In the genomic region with DNA sequence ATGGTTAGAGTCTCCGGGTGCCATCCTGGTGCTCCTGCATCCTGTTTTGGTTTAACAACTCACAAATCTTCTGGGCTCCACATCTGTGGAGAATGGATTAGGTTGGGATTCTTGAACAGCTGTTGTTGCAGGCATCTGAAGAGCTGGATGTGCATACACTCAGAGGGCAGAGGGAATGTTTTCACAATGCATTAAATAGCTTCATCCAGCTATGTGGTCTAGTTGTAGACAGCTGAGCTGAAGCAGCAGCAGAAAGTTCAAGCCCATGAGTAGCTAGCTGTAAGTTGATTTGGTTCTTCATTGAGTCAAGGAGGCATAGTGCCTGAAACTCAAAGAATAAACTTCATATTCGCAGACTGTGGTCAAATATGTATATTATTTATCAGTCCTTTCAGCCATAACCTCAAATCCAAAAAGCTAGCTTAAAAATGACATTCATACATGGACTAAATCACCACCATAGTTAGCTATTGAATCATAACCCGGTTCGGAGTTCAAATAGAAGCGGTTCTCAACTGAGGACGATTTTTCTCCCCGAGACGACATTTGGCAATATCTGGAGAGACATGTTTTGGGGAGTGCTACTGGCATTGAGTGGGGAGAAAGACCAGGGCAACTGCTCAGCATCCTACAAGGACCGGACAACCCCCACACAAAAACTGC, we compare ENCODE assay signal across 9 cellular contexts. TPM values are rescaled to one million over a fixed set of nuclear protein-coding genes. Genes with fewer than 3 reads are reported as not detected.
DNase-seq lines count a peak whose midpoint lies in the region; ATAC-seq, FAIRE-seq and TF ChIP-seq lines count a peak whose summit lies in the region.
"Had no signal": no experiment of that assay in that cellular context is flagged by ENCODE, and none has a peak within 500 bp of the region (broad histone marks: within the 10 kb centered on the region; RNA-seq: fewer than 3 reads in every experiment).

No MANE protein-coding gene starts in this region.

- TF ChIP-seq EP300 in HepG2 (IDR thresholded peaks at IDR 0.05; ENCODE audit: low read depth in 2 of 2, low read length in 2 of 2) (no peak), HepG2 (CRISPR knock-in tag; IDR thresholded peaks at IDR 0.05; ENCODE audit: borderline replicate concordance) (no peak), upper lobe of left lung (IDR thresholded peaks at IDR 0.05) (no peak)

- TF ChIP-seq CTCF in HepG2 (CRISPR knock-in tag; IDR thresholded peaks at IDR 0.05), result no peak
- TF ChIP-seq CTCF in upper lobe of left lung (IDR thresholded peaks at IDR 0.05), result no peak

- H3K4me2 ChIP-seq in HepG2 (ENCODE audit: low read depth, low read length), result peak overlapping the region; percentile 92

- H4K20me1 ChIP-seq in HepG2 (ENCODE audit: insufficient read depth, low read length), result peaks cover 6% of the 10 kb centered on the region; the same call in 1 of the 2 replicates

- H2AFZ ChIP-seq in HepG2 (ENCODE audit: low read length), result peak overlapping the region; percentile 95

- H3K27ac Mint-ChIP-seq in activated naive CD4-positive, alpha-beta T cell treated with anti-CD3 and anti-CD28 coated beads for 36 hours, result peak overlapping the region; percentile 92
- H3K27ac Mint-ChIP-seq in activated naive CD8-positive, alpha-beta T cell, result peak overlapping the region; percentile 98

- H3K27ac ChIP-seq in HepG2 (ENCODE audit: extremely low read length, insufficient read depth, low read length), result peak overlapping the region; percentile 99
- H3K27ac ChIP-seq in upper lobe of left lung, result peak overlapping the region; percentile 64 to 95 (median 89)

- CTCF ChIA-PET in activated naive CD4-positive, alpha-beta T cell treated with anti-CD3 and anti-CD28 coated beads for 36 hours (lab: Charles Lee), result interaction anchor here (0.6 to 1.2 kb wide), 5 partner anchors 16 to 946 kb away, joined by 3 to 4 read pairs (median 3); partner anchors contain the start of genes C12orf76 and USP30
- CTCF ChIA-PET in HepG2 (lab: Yijun Ruan, JAX; ENCODE audit: low intra/inter-chr PET ratio, low total read pairs), result no interaction called here

- TF ChIP-seq RAD21 in HepG2 (CRISPR knock-in tag; IDR thresholded peaks at IDR 0.05), result no peak

- peaks cover 1% of the 10 kb centered on the region for H3K36me3 Mint-ChIP-seq in activated naive CD4-positive, alpha-beta T cell treated with anti-CD3 and anti-CD28 coated beads for 36 hours (ENCODE audit: low read depth)
- peaks cover 2% of the 10 kb centered on the region for H3K36me3 Mint-ChIP-seq in activated naive CD8-positive, alpha-beta T cell

- no TSS peak for BruUV-seq in HepG2 (replicated peaks; lab: Mats Ljungman, UMichigan)

- TF ChIP-seq POLR2A in HepG2 (IDR thresholded peaks at IDR 0.05; ENCODE audit: insufficient read depth in 1 of 2, low read depth in 2 of 2, low read length in 2 of 2) (no peak), upper lobe of left lung (IDR thresholded peaks at IDR 0.05) (no peak)

- H3K4me3 ChIP-seq in HepG2 (replicated peaks in 1 of 3; ENCODE audit: insufficient read depth in 1 of 3, low read depth in 2 of 3, low read length in 3 of 3) (peak overlapping the region; percentile 88 to 92 (median 92); a peak in 5 of 6 replicates), upper lobe of left lung (peak overlapping the region in 3 of 4 donors; percentile 89 to 98 (median 91))

- peaks cover 58% of the 10 kb centered on the region for H3K4me1 ChIP-seq in HepG2 (ENCODE audit: insufficient read depth, low read length)
- H3K4me1 ChIP-seq in upper lobe of left lung, result peaks cover 51 to 69% (median 55%) of the 10 kb centered on the region in 4 donors

- intact Hi-C loops in activated naive CD4-positive, alpha-beta T cell treated with anti-CD3 and anti-CD28 coated beads for 36 hours (cut with micrococcal nuclease), result loop anchor here (2.0 to 10.0 kb wide), 4 partner anchors 282 to 1364 kb away; partner anchors contain the start of genes ATP2A2, PPP1CC and SELPLG
- intact Hi-C loops in HepG2 (cut with micrococcal nuclease; ENCODE audit: unreplicated experiment), result loop anchor here (5.0 kb wide), 1 partner anchor 51 kb away; no protein-coding TSS in a partner anchor

- no peak for DNase-seq in activated naive CD4-positive, alpha-beta T cell treated with anti-CD3 and anti-CD28 coated beads for 36 hours
- DNase-seq in activated naive CD4-positive, alpha-beta T cell (lab: John Stamatoyannopoulos, UW), result no peak
- DNase-seq in HepG2 (ENCODE audit: low spot score), result no peak
- DNase-seq in upper lobe of left lung, result no peak
- no peak for DNase-seq in pons (ENCODE audit: low spot score)
- DNase-seq in cerebellum (ENCODE audit: low spot score), result no peak

- H3K4me1 Mint-ChIP-seq in activated naive CD4-positive, alpha-beta T cell treated with anti-CD3 and anti-CD28 coated beads for 36 hours (ENCODE audit: low read depth), result peaks cover 56% of the 10 kb centered on the region
- peaks cover 69% of the 10 kb centered on the region for H3K4me1 Mint-ChIP-seq in activated naive CD8-positive, alpha-beta T cell (ENCODE audit: low read depth)

- H3K36me3 ChIP-seq in HepG2 (replicated peaks in 1 of 2; ENCODE audit: control insufficient read depth in 1 of 2, insufficient read depth in 2 of 2, low read length in 2 of 2) (no peaks in the 10 kb centered on the region; a peak in 1 of 5 replicates), upper lobe of left lung (peaks cover 0 to 5% (median 0%) of the 10 kb centered on the region in 4 donors)

- H3K27me3 ChIP-seq in HepG2 (ENCODE audit: control insufficient read depth in 1 of 2, insufficient read depth in 2 of 2, low read length in 2 of 2) (no peaks in the 10 kb centered on the region; a peak in 1 of 5 replicates), upper lobe of left lung (no peaks in the 10 kb centered on the region)

- no peaks in the 10 kb centered on the region for H3K9me3 Mint-ChIP-seq in activated naive CD4-positive, alpha-beta T cell treated with anti-CD3 and anti-CD28 coated beads for 36 hours
- H3K9me3 Mint-ChIP-seq in activated naive CD8-positive, alpha-beta T cell (ENCODE audit: low read depth), result no peaks in the 10 kb centered on the region

- in situ Hi-C loops in HepG2 (cut with HindIII; ENCODE audit: extremely low pct_ligation_motif_present, low pct_unique_long_range_greater_than_20kb), result no loop called here

- ATAC-seq in HepG2 (no peak), upper lobe of left lung (ENCODE audit: low FRiP score in 2 of 2) (no peak), GM18868 (IDR thresholded peaks at IDR 0.05; ENCODE audit: unreplicated experiment) (no peak)

- no peaks in the 10 kb centered on the region for H3K27me3 Mint-ChIP-seq in activated naive CD4-positive, alpha-beta T cell treated with anti-CD3 and anti-CD28 coated beads for 36 hours (ENCODE audit: low read depth)
- no peaks in the 10 kb centered on the region for H3K27me3 Mint-ChIP-seq in activated naive CD8-positive, alpha-beta T cell

- H3K4me3 Mint-ChIP-seq in activated naive CD4-positive, alpha-beta T cell treated with anti-CD3 and anti-CD28 coated beads for 36 hours, result peak overlapping the region; percentile 84
- H3K4me3 Mint-ChIP-seq in activated naive CD8-positive, alpha-beta T cell, result peak overlapping the region; percentile 94

- H3K9me3 ChIP-seq in HepG2 (ENCODE audit: low read length), result no peaks in the 10 kb centered on the region
- no peaks in the 10 kb centered on the region for H3K9me3 ChIP-seq in upper lobe of left lung

- POLR2A ChIA-PET in HepG2 (lab: Yijun Ruan, JAX), result interaction anchor here (1.2 to 2.6 kb wide), 9 partner anchors 12 to 81 kb away, joined by 3 to 12 read pairs (median 6); no protein-coding TSS in a partner anchor

- peaks cover 41% of the 10 kb centered on the region for H3K79me2 ChIP-seq in HepG2 (ENCODE audit: insufficient read depth, low read length)

- FAIRE-seq in HepG2 (lab: Jason Lieb, UNC), result no peak
- FAIRE-seq: colon had no signal

- peak overlapping the region; percentile 99 for H3K9ac ChIP-seq in HepG2 (ENCODE audit: insufficient read depth, low read depth, low read length)

- 80% methylated on average over 9 of the region's 9 CpGs for WGBS in HepG2 (ENCODE audit: low lambda C conversion rate)
- 65 to 68% methylated on average over 9 of the region's 9 CpGs for WGBS in upper lobe of left lung, 2 donors

RNA-seq across cellular contexts. Expression of gene ANKRD13A, which starts 0.9 kb away (rescaled TPM):
- 10 to 100 TPM; 28.3 to 31.5 TPM for total RNA-seq in activated naive CD4-positive, alpha-beta T cell treated with anti-CD3 and anti-CD28 coated beads for 36 hours
- total RNA-seq in HepG2 (2016; rRNA removed; fragmentation: Illumina TruSeq; extraction: Trizol) (34.1 and 40.7 TPM in 2 replicates), upper lobe of left lung (100 to 1,000 TPM in 2 of 6 donors, 10 to 100 TPM in 4; 58.9 to 166 (median 74.6) TPM), cerebellum (45.3 TPM)
- total RNA-seq in HepG2 (2016; cell fraction: cytosol; rRNA removed; fragmentation: Illumina TruSeq; extraction: Trizol; ENCODE audit: low read depth), result 19.2 and 22.0 TPM in 2 replicates
- 35.8 and 44.1 TPM in 2 replicates for total RNA-seq in HepG2 (2016; cell fraction: insoluble cytoplasmic fraction; rRNA removed; fragmentation: Illumina TruSeq; extraction: Trizol)
- total RNA-seq in HepG2 (2016; cell fraction: membrane; rRNA removed; fragmentation: Illumina TruSeq; extraction: Trizol), result 36.6 and 37.4 TPM in 2 replicates
- 27.2 and 29.0 TPM in 2 replicates for total RNA-seq in HepG2 (2016; cell fraction: nucleus; rRNA removed; fragmentation: Illumina TruSeq; extraction: Trizol)
- polyA plus RNA-seq in HepG2 (2011; rRNA removed), result 41.6 and 51.0 TPM in 2 replicates
- polyA plus RNA-seq in HepG2 (2011; cell fraction: cytosol; rRNA removed), result 36.8 and 47.0 TPM in 2 replicates
- 90.0 and 92.3 TPM in 2 replicates for polyA plus RNA-seq in HepG2 (2011; cell fraction: nucleus; rRNA removed)
- polyA plus RNA-seq in HepG2 (2012), result 36.3 and 37.0 TPM in 2 replicates
- polyA plus RNA-seq in HepG2 (2016; cell fraction: cytosol; fragmentation: Illumina TruSeq; extraction: Trizol; ENCODE audit: low read depth), result 6.9 and 7.4 TPM in 2 replicates
- polyA plus RNA-seq in HepG2 (2016; cell fraction: insoluble cytoplasmic fraction; fragmentation: Illumina TruSeq; extraction: Trizol; ENCODE audit: low read depth), result 32.2 and 35.3 TPM in 2 replicates
- 19.0 and 20.8 TPM in 2 replicates for polyA plus RNA-seq in HepG2 (2016; cell fraction: membrane; fragmentation: Illumina TruSeq; extraction: Trizol; ENCODE audit: low read depth)
- 53.7 and 57.1 TPM in 2 replicates for polyA plus RNA-seq in HepG2 (2016; cell fraction: nucleus; fragmentation: Illumina TruSeq; extraction: Trizol; ENCODE audit: insufficient read depth, low read depth)
- polyA minus RNA-seq in HepG2 (2011; rRNA and poly(A)+ RNA removed; ENCODE audit: low replicate concordance), result 40.3 and 72.5 TPM in 2 replicates
- polyA minus RNA-seq in HepG2 (2011; cell fraction: cytosol; rRNA and poly(A)+ RNA removed), result 27.5 and 31.2 TPM in 2 replicates
- polyA minus RNA-seq in HepG2 (2011; cell fraction: nucleus; rRNA and poly(A)+ RNA removed), result 41.3 and 58.9 TPM in 2 replicates

RNA-seq across cellular contexts. Expression of gene GIT2, which starts 2.2 kb away (rescaled TPM):
- 10 to 100 TPM; 40.2 to 41.6 TPM for total RNA-seq in activated naive CD4-positive, alpha-beta T cell treated with anti-CD3 and anti-CD28 coated beads for 36 hours
- total RNA-seq in HepG2 (2016; rRNA removed; fragmentation: Illumina TruSeq; extraction: Trizol) (15.2 and 18.4 TPM in 2 replicates), upper lobe of left lung (10 to 100 TPM; 45.1 to 89.1 (median 55.3) TPM), cerebellum (63.5 TPM)
- total RNA-seq in HepG2 (2016; cell fraction: cytosol; rRNA removed; fragmentation: Illumina TruSeq; extraction: Trizol; ENCODE audit: low read depth), result 6.4 and 7.3 TPM in 2 replicates
- 14.1 and 17.8 TPM in 2 replicates for total RNA-seq in HepG2 (2016; cell fraction: insoluble cytoplasmic fraction; rRNA removed; fragmentation: Illumina TruSeq; extraction: Trizol)
- 9.0 and 9.5 TPM in 2 replicates for total RNA-seq in HepG2 (2016; cell fraction: membrane; rRNA removed; fragmentation: Illumina TruSeq; extraction: Trizol)
- 31.9 and 34.5 TPM in 2 replicates for total RNA-seq in HepG2 (2016; cell fraction: nucleus; rRNA removed; fragmentation: Illumina TruSeq; extraction: Trizol)
- polyA plus RNA-seq in HepG2 (2011; rRNA removed), result 18.7 and 19.8 TPM in 2 replicates
- 9.5 and 12.3 TPM in 2 replicates for polyA plus RNA-seq in HepG2 (2011; cell fraction: cytosol; rRNA removed)
- 50.5 and 56.5 TPM in 2 replicates for polyA plus RNA-seq in HepG2 (2011; cell fraction: nucleus; rRNA removed)
- polyA plus RNA-seq in HepG2 (2012), result 14.5 and 15.2 TPM in 2 replicates
- 0.65 and 0.83 TPM in 2 replicates for polyA plus RNA-seq in HepG2 (2016; cell fraction: cytosol; fragmentation: Illumina TruSeq; extraction: Trizol; ENCODE audit: low read depth)
- polyA plus RNA-seq in HepG2 (2016; cell fraction: insoluble cytoplasmic fraction; fragmentation: Illumina TruSeq; extraction: Trizol; ENCODE audit: low read depth), result 11.7 and 12.8 TPM in 2 replicates
- polyA plus RNA-seq in HepG2 (2016; cell fraction: membrane; fragmentation: Illumina TruSeq; extraction: Trizol; ENCODE audit: low read depth), result 2.2 and 2.5 TPM in 2 replicates
- polyA plus RNA-seq in HepG2 (2016; cell fraction: nucleus; fragmentation: Illumina TruSeq; extraction: Trizol; ENCODE audit: insufficient read depth, low read depth), result 59.1 and 66.0 TPM in 2 replicates
- 26.7 and 35.9 TPM in 2 replicates for polyA minus RNA-seq in HepG2 (2011; rRNA and poly(A)+ RNA removed; ENCODE audit: low replicate concordance)
- 11.9 and 13.6 TPM in 2 replicates for polyA minus RNA-seq in HepG2 (2011; cell fraction: cytosol; rRNA and poly(A)+ RNA removed)
- polyA minus RNA-seq in HepG2 (2011; cell fraction: nucleus; rRNA and poly(A)+ RNA removed), result 90.6 and 102 TPM in 2 replicates

RNA-seq across cellular contexts. Expression of gene C12orf76, which starts 50.0 kb away (rescaled TPM):
- 10 to 100 TPM; 12.1 to 12.9 TPM for total RNA-seq in activated naive CD4-positive, alpha-beta T cell treated with anti-CD3 and anti-CD28 coated beads for 36 hours
- total RNA-seq in HepG2 (2016; rRNA removed; fragmentation: Illumina TruSeq; extraction: Trizol), result 15.8 and 16.9 TPM in 2 replicates
- total RNA-seq in HepG2 (2016; cell fraction: cytosol; rRNA removed; fragmentation: Illumina TruSeq; extraction: Trizol; ENCODE audit: low read depth), result 6.8 and 8.8 TPM in 2 replicates
- total RNA-seq in HepG2 (2016; cell fraction: insoluble cytoplasmic fraction; rRNA removed; fragmentation: Illumina TruSeq; extraction: Trizol), result 13.7 and 15.4 TPM in 2 replicates
- 17.6 and 19.4 TPM in 2 replicates for total RNA-seq in HepG2 (2016; cell fraction: membrane; rRNA removed; fragmentation: Illumina TruSeq; extraction: Trizol)
- total RNA-seq in HepG2 (2016; cell fraction: nucleus; rRNA removed; fragmentation: Illumina TruSeq; extraction: Trizol), result 13.3 and 15.3 TPM in 2 replicates
- polyA plus RNA-seq in HepG2 (2011; rRNA removed), result 38.4 and 40.6 TPM in 2 replicates
- polyA plus RNA-seq in HepG2 (2011; cell fraction: cytosol; rRNA removed), result 34.5 and 40.6 TPM in 2 replicates
- polyA plus RNA-seq in HepG2 (2011; cell fraction: nucleus; rRNA removed), result 18.0 and 31.2 TPM in 2 replicates
- 33.1 and 35.3 TPM in 2 replicates for polyA plus RNA-seq in HepG2 (2012)
- 9.1 and 11.1 TPM in 2 replicates for polyA plus RNA-seq in HepG2 (2016; cell fraction: cytosol; fragmentation: Illumina TruSeq; extraction: Trizol; ENCODE audit: low read depth)
- polyA plus RNA-seq in HepG2 (2016; cell fraction: insoluble cytoplasmic fraction; fragmentation: Illumina TruSeq; extraction: Trizol; ENCODE audit: low read depth), result 14.2 and 15.0 TPM in 2 replicates
- polyA plus RNA-seq in HepG2 (2016; cell fraction: membrane; fragmentation: Illumina TruSeq; extraction: Trizol; ENCODE audit: low read depth), result 15.2 and 16.5 TPM in 2 replicates
- 31.0 and 32.0 TPM in 2 replicates for polyA plus RNA-seq in HepG2 (2016; cell fraction: nucleus; fragmentation: Illumina TruSeq; extraction: Trizol; ENCODE audit: insufficient read depth, low read depth)
- polyA minus RNA-seq in HepG2 (2011; rRNA and poly(A)+ RNA removed; ENCODE audit: low replicate concordance), result 7.5 and 15.0 TPM in 2 replicates
- 17.7 and 19.8 TPM in 2 replicates for polyA minus RNA-seq in HepG2 (2011; cell fraction: cytosol; rRNA and poly(A)+ RNA removed)
- polyA minus RNA-seq in HepG2 (2011; cell fraction: nucleus; rRNA and poly(A)+ RNA removed), result 12.7 and 15.9 TPM in 2 replicates
- 10 to 100 TPM in 5 of 6 donors, 1 to 10 TPM in 1; 8.4 to 30.5 (median 19.6) TPM for total RNA-seq in upper lobe of left lung
- total RNA-seq in cerebellum, result 48.5 TPM
